In genomic region chr2:25251461-25252273, GRCh38 we compare ENCODE assay signal across 8 cellular contexts.
DNase-seq lines count a peak whose midpoint lies in the region; ATAC-seq and TF ChIP-seq lines count a peak whose summit lies in the region.

No MANE protein-coding gene starts in this region.

- peak overlapping the region; percentile 46 to 66 for H3K27ac Mint-ChIP-seq in effector memory CD8-positive, alpha-beta T cell
- peak overlapping the region; percentile 86 for H3K27ac Mint-ChIP-seq in stimulated activated naive CD8-positive, alpha-beta T cell treated with anti-CD3 and anti-CD28 coated beads, Interleukin-15, Interleukin-2, amounts not matched to agents 100 ng/mL and 50 ng/mL, for 24 hours

- DNase-seq in NCI-H82 (lab: John Stamatoyannopoulos, UW) (peak; percentile 76), NCI-H82 treated with DMSO at 0.1 percent for 48 hours (lab: John Stamatoyannopoulos, UW; ENCODE audit: unreplicated experiment) (no peak), medulla oblongata (ENCODE audit: extremely low spot score) (peak; percentile 76)
- peak; percentile 60 for DNase-seq in activated CD4-positive, alpha-beta T cell treated with anti-CD3 and anti-CD28 coated beads for 48 hours
- DNase-seq in effector memory CD8-positive, alpha-beta T cell = peak; percentile 20 to 35 (median 23)

- peak; percentile 70 for ATAC-seq in effector memory CD8-positive, alpha-beta T cell (replicated peaks)
- no peak for ATAC-seq in GM18505 (IDR thresholded peaks at IDR 0.05; ENCODE audit: unreplicated experiment)

- peak overlapping the region; percentile 68 to 76 for H3K4me3 Mint-ChIP-seq in effector memory CD8-positive, alpha-beta T cell
- H3K4me3 Mint-ChIP-seq in stimulated activated naive CD8-positive, alpha-beta T cell treated with anti-CD3 and anti-CD28 coated beads, Interleukin-15, Interleukin-2, amounts not matched to agents 100 ng/mL and 50 ng/mL, for 24 hours = peak overlapping the region; percentile 86

- H3K36me3 Mint-ChIP-seq in effector memory CD8-positive, alpha-beta T cell (ENCODE audit: insufficient read depth) = peaks cover 5% of the 10 kb centered on the region
- peaks cover 71% of the 10 kb centered on the region for H3K36me3 Mint-ChIP-seq in stimulated activated naive CD8-positive, alpha-beta T cell treated with anti-CD3 and anti-CD28 coated beads, Interleukin-15, Interleukin-2, amounts not matched to agents 100 ng/mL and 50 ng/mL, for 24 hours (ENCODE audit: low read depth)

- H3K4me1 Mint-ChIP-seq in effector memory CD8-positive, alpha-beta T cell (ENCODE audit: low read depth in 2 of 2) = peaks cover 21 to 23% of the 10 kb centered on the region in 2 donors
- peaks cover 51% of the 10 kb centered on the region for H3K4me1 Mint-ChIP-seq in stimulated activated naive CD8-positive, alpha-beta T cell treated with anti-CD3 and anti-CD28 coated beads, Interleukin-15, Interleukin-2, amounts not matched to agents 100 ng/mL and 50 ng/mL, for 24 hours (ENCODE audit: low read depth)

- no peaks in the 10 kb centered on the region for H3K9me3 Mint-ChIP-seq in effector memory CD8-positive, alpha-beta T cell
- no peaks in the 10 kb centered on the region for H3K9me3 Mint-ChIP-seq in stimulated activated naive CD8-positive, alpha-beta T cell treated with anti-CD3 and anti-CD28 coated beads, Interleukin-15, Interleukin-2, amounts not matched to agents 100 ng/mL and 50 ng/mL, for 24 hours

- TF ChIP-seq EP300 in Ishikawa (IDR thresholded peaks at IDR 0.05; ENCODE audit: borderline replicate concordance) = no peak

- no peak for TF ChIP-seq RAD21 in Ishikawa (IDR thresholded peaks at IDR 0.05; ENCODE audit: low read depth)

- no peak for TF ChIP-seq POLR2A in GM18505 (IDR thresholded peaks at IDR 0.05; ENCODE audit: borderline replicate concordance, extremely low read depth, insufficient read depth, insufficient read length)

- no peaks in the 10 kb centered on the region for H3K27me3 Mint-ChIP-seq in effector memory CD8-positive, alpha-beta T cell
- no peaks in the 10 kb centered on the region for H3K27me3 Mint-ChIP-seq in stimulated activated naive CD8-positive, alpha-beta T cell treated with anti-CD3 and anti-CD28 coated beads, Interleukin-15, Interleukin-2, amounts not matched to agents 100 ng/mL and 50 ng/mL, for 24 hours

TF ChIP-seq in Ishikawa, 13 proteins besides CTCF, POLR2A, EP300 and RAD21:
- TF ChIP-seq YY1 (IDR thresholded peaks at IDR 0.05; ENCODE audit: low read depth) (0 out of 2 replicates have a peak, but pooled peaks have one; percentile 10), TCF12 (IDR thresholded peaks at IDR 0.05; ENCODE audit: low read depth) (no peak), CEBPB (IDR thresholded peaks at IDR 0.05) (no peak), REST (IDR thresholded peaks at IDR 0.05; ENCODE audit: low read depth) (no peak), ZBTB7A (IDR thresholded peaks at IDR 0.05; ENCODE audit: low read depth) (peak; percentile 74; the same call in 1 of the 2 replicates), EGR1 (IDR thresholded peaks at IDR 0.05) (peak; percentile 67), TAF1 (IDR thresholded peaks at IDR 0.05; ENCODE audit: low read depth) (0 out of 2 replicates have a peak, but pooled peaks have one; percentile 42), MAX (IDR thresholded peaks at IDR 0.05) (peak; percentile 79)
TF ChIP-seq in Ishikawa: peak in this region for 5.
